Comparison of ENCODE assay signal across 8 cellular contexts in the genomic region with DNA sequence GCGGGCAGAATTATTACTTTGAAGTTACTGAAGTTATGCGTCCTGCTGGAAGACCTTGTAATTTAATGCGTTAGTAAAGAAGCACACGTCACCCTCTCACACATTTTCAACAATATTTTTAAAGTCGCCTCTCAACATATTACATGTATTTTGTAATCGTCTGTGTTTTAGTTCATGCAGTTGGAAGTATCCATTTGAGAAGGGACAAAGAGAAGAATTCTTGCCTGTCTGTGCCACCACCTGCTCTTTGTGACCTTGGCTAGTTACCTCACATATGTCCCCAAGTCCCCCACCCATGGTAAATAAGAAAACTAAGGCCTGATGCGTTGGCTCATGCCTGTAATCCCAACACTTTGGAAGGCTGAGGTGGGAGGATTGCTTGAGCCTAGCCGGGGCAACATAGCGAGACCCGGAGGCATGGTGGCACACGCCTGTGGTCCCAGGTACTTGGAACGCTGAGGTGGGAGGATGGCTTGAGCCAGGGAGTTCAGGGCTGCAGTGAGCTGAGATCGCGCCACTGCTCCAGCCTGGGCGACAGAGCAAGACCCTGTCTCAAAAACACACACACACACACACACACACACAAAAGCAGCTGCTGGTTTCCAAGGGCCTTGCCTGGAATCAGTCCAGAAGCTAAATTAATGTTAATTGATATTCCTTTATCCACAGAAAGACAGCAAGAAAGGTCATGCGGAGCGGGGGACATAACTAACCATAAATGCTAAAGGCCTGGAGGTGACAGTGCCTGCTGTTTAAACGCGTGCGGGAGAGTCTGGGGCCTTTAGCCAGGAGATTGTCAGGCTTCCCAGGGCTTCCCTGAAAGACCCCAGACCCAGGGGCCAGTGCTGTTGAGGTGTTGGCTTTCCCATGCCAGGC. TPM values are rescaled to one million over a fixed set of nuclear protein-coding genes. Genes with fewer than 3 reads are reported as not detected.
A peak's percentile ranks its signal among the peaks of the same experiment; 100 is the strongest.
DNase-seq lines count a peak whose midpoint lies in the region; ATAC-seq and TF ChIP-seq lines count a peak whose summit lies in the region.

No MANE protein-coding gene starts in this region.

- no peaks in the 10 kb centered on the region; the same call in 1 of the 2 replicates for H3K36me3 Mint-ChIP-seq in WTC11
- peaks cover 16% of the 10 kb centered on the region for H3K36me3 Mint-ChIP-seq in stimulated activated memory B cell treated with anti-CD40 and anti-IgM and Interleukin-4, amounts not matched to agents 10 μg/mL and 1 μg/mL and 100 μg/mL, for 72 hours

- H3K36me3 ChIP-seq in heart right ventricle: no peaks in the 10 kb centered on the region
- H3K36me3 ChIP-seq in iPS-15b (ENCODE audit: control insufficient read depth, insufficient read depth, low read length): no peaks in the 10 kb centered on the region

- H3K27me3 ChIP-seq in heart right ventricle (peaks cover 0 to 39% (median 0%) of the 10 kb centered on the region in 7 donors), iPS-15b (ENCODE audit: control insufficient read depth, insufficient read depth, low read length) (no peaks in the 10 kb centered on the region)

- H3K4me1 ChIP-seq in heart right ventricle: peaks cover 3 to 39% (median 29%) of the 10 kb centered on the region in 9 donors
- H3K4me1 ChIP-seq in iPS-15b (ENCODE audit: control insufficient read depth, insufficient read depth, low read length): peaks cover 3% of the 10 kb centered on the region

- no peak for DNase-seq in heart right ventricle
- DNase-seq in Right ventricle myocardium inferior (ENCODE audit: missing footprints): no peak
- no peak for DNase-seq in WTC11 (ENCODE audit: low spot score)
- no peak for DNase-seq in MV-4-11 (lab: John Stamatoyannopoulos, UW)
- DNase-seq in germinal center (ENCODE audit: low spot score): no peak

- H3K4me3 ChIP-seq in heart right ventricle (peak overlapping the region in 9 of 10 donors; percentile 47 to 91 (median 80)), iPS-15b (ENCODE audit: low read depth, low read length) (peak overlapping the region; percentile 48)

- POLR2A ChIA-PET in WTC11 (lab: Charles Lee): interaction anchor here (1.5 kb wide), 1 partner anchor 39 kb away, joined by 4 read pairs; no protein-coding TSS in a partner anchor

- no peaks in the 10 kb centered on the region for H3K27me3 Mint-ChIP-seq in WTC11 (ENCODE audit: low read depth)
- H3K27me3 Mint-ChIP-seq in stimulated activated memory B cell treated with anti-CD40 and anti-IgM and Interleukin-4, amounts not matched to agents 10 μg/mL and 1 μg/mL and 100 μg/mL, for 72 hours: no peaks in the 10 kb centered on the region

- 29 to 36% methylated on average over 20 of the region's 20 CpGs for WGBS in heart right ventricle, 2 donors

- H3K27ac ChIP-seq in heart right ventricle: peak overlapping the region; percentile 93 to 100 (median 100)

- H3K4me1 Mint-ChIP-seq in WTC11: peaks cover 11% of the 10 kb centered on the region
- peaks cover 32% of the 10 kb centered on the region for H3K4me1 Mint-ChIP-seq in stimulated activated memory B cell treated with anti-CD40 and anti-IgM and Interleukin-4, amounts not matched to agents 10 μg/mL and 1 μg/mL and 100 μg/mL, for 72 hours

- TF ChIP-seq CTCF in heart right ventricle (IDR thresholded peaks at IDR 0.05) (no peak), WTC11 (IDR thresholded peaks at IDR 0.05) (no peak)

- no peak for ATAC-seq in heart right ventricle
- no peak for ATAC-seq in Right ventricle myocardium inferior
- ATAC-seq in WTC11: no peak
- ATAC-seq in stimulated activated memory B cell treated with anti-CD40 and anti-IgM and Interleukin-4, amounts not matched to agents 10 μg/mL and 1 μg/mL and 100 μg/mL, for 72 hours: no peak
- ATAC-seq in HG03025 (IDR thresholded peaks at IDR 0.05; ENCODE audit: low FRiP score, unreplicated experiment): no peak

- peak overlapping the region; percentile 85 for H3K4me3 Mint-ChIP-seq in WTC11
- H3K4me3 Mint-ChIP-seq in stimulated activated memory B cell treated with anti-CD40 and anti-IgM and Interleukin-4, amounts not matched to agents 10 μg/mL and 1 μg/mL and 100 μg/mL, for 72 hours: peak overlapping the region; percentile 85

- H3K27ac Mint-ChIP-seq in WTC11: peak overlapping the region; percentile 96
- peak overlapping the region; percentile 89 for H3K27ac Mint-ChIP-seq in stimulated activated memory B cell treated with anti-CD40 and anti-IgM and Interleukin-4, amounts not matched to agents 10 μg/mL and 1 μg/mL and 100 μg/mL, for 72 hours

- CTCF ChIA-PET in WTC11 (lab: Charles Lee): interaction anchor here (1.1 kb wide), 2 partner anchors 40 to 335 kb away, joined by 3 to 4 read pairs; no protein-coding TSS in a partner anchor

- H3K9me3 ChIP-seq in heart right ventricle: no peaks in the 10 kb centered on the region
- peaks cover 6% of the 10 kb centered on the region for H3K9me3 ChIP-seq in iPS-15b (ENCODE audit: control insufficient read depth, insufficient read depth, low read length)

- H3K9ac ChIP-seq in iPS-15b (ENCODE audit: low read depth, low read length): peak overlapping the region; percentile 74

- no peaks in the 10 kb centered on the region for H3K9me3 Mint-ChIP-seq in WTC11
- no peaks in the 10 kb centered on the region for H3K9me3 Mint-ChIP-seq in stimulated activated memory B cell treated with anti-CD40 and anti-IgM and Interleukin-4, amounts not matched to agents 10 μg/mL and 1 μg/mL and 100 μg/mL, for 72 hours

- intact Hi-C loops in heart right ventricle (cut with DNase I): no loop called here
- intact Hi-C loops in Right ventricle myocardium inferior (cut with DNase I): loop anchor here (10.0 kb wide), 2 partner anchors 401 to 771 kb away; partner anchors contain the start of genes EMD and FLNA

TF ChIP-seq in WTC11, 78 proteins besides CTCF, POLR2A, EP300 and RAD21:
- TF ChIP-seq ATF1 (CRISPR knock-in tag; IDR thresholded peaks at IDR 0.05) (no peak), ZNF121 (CRISPR knock-in tag; IDR thresholded peaks at IDR 0.05) (peak; percentile 99)

RNA-seq across cellular contexts. Expression of gene TMEM187, which starts 0.8 kb away (rescaled TPM):
- total RNA-seq in heart right ventricle (10 to 100 TPM in 3 of 10 donors, 1 to 10 TPM in 7; 4.8 to 13.2 (median 8.0) TPM), Right ventricle myocardium inferior (6.9 TPM), WTC11 (2021) (8.4 to 12.3 TPM (median 10.1 TPM) in 3 replicates)
- 1 to 10 TPM; 3.4 to 7.2 TPM for polyA plus RNA-seq in heart right ventricle

RNA-seq across cellular contexts. Expression of gene HCFC1, which starts 1.7 kb away (rescaled TPM):
- total RNA-seq in heart right ventricle: 10 to 100 TPM; 26.5 to 41.6 (median 31.7) TPM
- 10 to 100 TPM; 12.3 to 13.9 TPM for polyA plus RNA-seq in heart right ventricle
- total RNA-seq in Right ventricle myocardium inferior: 25.4 TPM
- total RNA-seq in WTC11 (2021): 121 to 130 TPM (median 125 TPM) in 3 replicates

RNA-seq across cellular contexts. Expression of gene RENBP, which starts 28.9 kb away (rescaled TPM):
- 10 to 100 TPM in 4 of 10 donors, 1 to 10 TPM in 6; 7.0 to 17.0 (median 9.6) TPM for total RNA-seq in heart right ventricle
- 10 to 100 TPM in 1 of 2 donors, 1 to 10 TPM in 1; 6.0 to 16.6 TPM for polyA plus RNA-seq in heart right ventricle
- total RNA-seq in Right ventricle myocardium inferior: 8.8 TPM
- total RNA-seq in WTC11 (2021): 14.0 to 18.6 TPM (median 16.2 TPM) in 3 replicates

RNA-seq across cellular contexts. Expression of gene NAA10, which starts 38.5 kb away (rescaled TPM):
- total RNA-seq in heart right ventricle: 10 to 100 TPM; 46.9 to 88.9 (median 54.5) TPM
- 100 to 1,000 TPM; 151 to 228 TPM for polyA plus RNA-seq in heart right ventricle
- 80.6 TPM for total RNA-seq in Right ventricle myocardium inferior
- total RNA-seq in WTC11 (2021): 97.1 to 107 TPM (median 101 TPM) in 3 replicates

RNA-seq across cellular contexts. Expression of gene IRAK1, which starts 46.3 kb away (rescaled TPM):
- total RNA-seq in heart right ventricle (10 to 100 TPM; 18.2 to 59.0 (median 27.1) TPM), Right ventricle myocardium inferior (38.6 TPM), WTC11 (2021) (32.1 to 48.0 TPM (median 45.2 TPM) in 3 replicates)
- polyA plus RNA-seq in heart right ventricle: 10 to 100 TPM; 26.4 to 58.7 TPM
